In the genomic region with DNA sequence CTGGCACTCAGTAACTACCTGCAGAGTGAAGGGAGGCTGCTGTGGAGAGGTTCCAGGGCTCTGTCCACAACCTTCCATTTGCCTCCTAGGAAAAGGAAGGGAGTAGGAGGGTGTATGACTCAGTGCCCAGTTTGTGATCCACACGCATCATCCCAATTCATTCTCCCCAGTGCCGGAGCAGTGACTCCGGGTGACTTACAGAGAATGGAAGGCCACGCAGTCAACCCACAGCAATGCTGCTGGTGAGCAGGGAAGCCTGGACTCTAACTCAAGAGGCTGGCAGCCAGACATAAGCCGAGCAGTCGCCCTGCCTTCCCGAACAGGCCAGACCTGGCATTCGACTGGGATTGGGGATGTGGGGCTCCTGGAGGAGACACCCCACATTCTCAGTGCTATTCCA, we compare ENCODE assay signal across 13 cellular contexts.
DNase-seq lines count a peak whose midpoint lies in the region; ATAC-seq and TF ChIP-seq lines count a peak whose summit lies in the region.
"Had no signal": no experiment of that assay in that cellular context is flagged by ENCODE, and none has a peak within 500 bp of the region (broad histone marks: within the 10 kb centered on the region; RNA-seq: fewer than 3 reads in every experiment).

No MANE protein-coding gene starts in this region.

- no peak for TF ChIP-seq CTCF in AG09309 (IDR thresholded peaks at IDR 0.05; ENCODE audit: control insufficient read depth, insufficient read depth, low read depth, low read length, missing control alignments)

- no peaks in the 10 kb centered on the region for H3K9me3 Mint-ChIP-seq in activated T-cell treated with anti-CD3 and anti-CD28 coated beads, Interleukin-2, amount 50 U/mL, for 4 hours
- H3K9me3 Mint-ChIP-seq: CD14-positive monocyte; stimulated activated naive B cell treated with anti-CD40 and anti-IgM and Interleukin-4, amounts not matched to agents 10 μg/mL and 1 μg/mL and 100 μg/mL, for 72 hours had no signal

- peaks cover 63% of the 10 kb centered on the region for H3K4me1 ChIP-seq in mesodermal cell (ENCODE audit: control insufficient read depth, insufficient read depth, low read length, poor library complexity, severe bottlenecking)

- H3K36me3 ChIP-seq in MG63 (no peaks in the 10 kb centered on the region), mesodermal cell (ENCODE audit: control insufficient read depth, insufficient read depth, low read length) (peaks cover 25% of the 10 kb centered on the region)

- H3K4me3 ChIP-seq in AG09309 (ENCODE audit: control insufficient read depth, low read depth, low read length) (no peak overlapping the region), MG63 (no peak overlapping the region), mesodermal cell (ENCODE audit: extremely low read depth, insufficient read depth, low read length, poor library complexity, severe bottlenecking) (no peak overlapping the region)
- H3K4me3 ChIP-seq: K562, mucosa of descending colon had no signal

- no peaks in the 10 kb centered on the region for H3K9me3 ChIP-seq in MG63
- no peaks in the 10 kb centered on the region for H3K9me3 ChIP-seq in mesodermal cell (ENCODE audit: control insufficient read depth, low read length)
- H3K9me3 ChIP-seq: mucosa of descending colon had no signal

- H3K27ac ChIP-seq in mesodermal cell (ENCODE audit: low read depth, low read length, severe bottlenecking): peak overlapping the region; percentile 83

- DNase-seq in AG09309 (ENCODE audit: low read depth): peak; percentile 80
- DNase-seq in MG63: peak; percentile 74
- peak; percentile 47 for DNase-seq in cerebellar cortex (ENCODE audit: low spot score)
- no peak for DNase-seq in D341Med (ENCODE audit: low spot score)
- no peak for DNase-seq in activated T-cell treated with anti-CD3 and anti-CD28 coated beads, Interleukin-2, amount 50 U/mL, for 4 hours
- DNase-seq: stimulated activated CD4-positive, alpha-beta T cell treated with anti-CD3 and anti-CD28 coated beads, Interleukin-12 subunit alpha, Interleukin-12 subunit beta, amount 100 ng/mL, for 4 hours; stimulated activated naive B cell treated with anti-CD40 and anti-IgM and Interleukin-4, amounts not matched to agents 10 μg/mL and 1 μg/mL and 100 μg/mL, for 72 hours had no signal

- H3K27me3 Mint-ChIP-seq in activated T-cell treated with anti-CD3 and anti-CD28 coated beads, Interleukin-2, amount 50 U/mL, for 4 hours (ENCODE audit: low read depth): no peaks in the 10 kb centered on the region
- H3K27me3 Mint-ChIP-seq: stimulated activated naive B cell treated with anti-CD40 and anti-IgM and Interleukin-4, amounts not matched to agents 10 μg/mL and 1 μg/mL and 100 μg/mL, for 72 hours had no signal

- H3K27me3 ChIP-seq in MG63: no peaks in the 10 kb centered on the region

- H3K4me1 Mint-ChIP-seq in activated T-cell treated with anti-CD3 and anti-CD28 coated beads, Interleukin-2, amount 50 U/mL, for 4 hours (ENCODE audit: low read depth): peaks cover 2% of the 10 kb centered on the region
- H3K4me1 Mint-ChIP-seq: CD14-positive monocyte; stimulated activated naive B cell treated with anti-CD40 and anti-IgM and Interleukin-4, amounts not matched to agents 10 μg/mL and 1 μg/mL and 100 μg/mL, for 72 hours had no signal

- ATAC-seq in GM21390 (IDR thresholded peaks at IDR 0.05; ENCODE audit: unreplicated experiment) (no peak), GM19324 (IDR thresholded peaks at IDR 0.05; ENCODE audit: low FRiP score, unreplicated experiment) (no peak)
- no peak for ATAC-seq in activated T-cell treated with anti-CD3 and anti-CD28 coated beads, Interleukin-2, amount 50 U/mL, for 4 hours
- ATAC-seq: K562; stimulated activated naive B cell treated with anti-CD40 and anti-IgM and Interleukin-4, amounts not matched to agents 10 μg/mL and 1 μg/mL and 100 μg/mL, for 72 hours had no signal

- no peak overlapping the region for H3K4me3 Mint-ChIP-seq in activated T-cell treated with anti-CD3 and anti-CD28 coated beads, Interleukin-2, amount 50 U/mL, for 4 hours
- H3K4me3 Mint-ChIP-seq: CD14-positive monocyte; stimulated activated naive B cell treated with anti-CD40 and anti-IgM and Interleukin-4, amounts not matched to agents 10 μg/mL and 1 μg/mL and 100 μg/mL, for 72 hours had no signal

- H3K36me3 Mint-ChIP-seq in activated T-cell treated with anti-CD3 and anti-CD28 coated beads, Interleukin-2, amount 50 U/mL, for 4 hours (ENCODE audit: insufficient read depth): no peaks in the 10 kb centered on the region
- H3K36me3 Mint-ChIP-seq: CD14-positive monocyte; stimulated activated naive B cell treated with anti-CD40 and anti-IgM and Interleukin-4, amounts not matched to agents 10 μg/mL and 1 μg/mL and 100 μg/mL, for 72 hours had no signal

- 86 to 98% methylated on average over 6 to 7 of the region's 8 CpGs for WGBS in mesodermal cell (ENCODE audit: insufficient coverage in 2 of 2), 2 experiments

Comparison
In these comparisons a context has a peak if more than half of its experiments do, and no peak if none do; other contexts are left out.
1. DNase-seq: peak in AG09309 (single experiment), MG63 (single experiment) and cerebellar cortex (single experiment); none in D341Med (single experiment) and activated T-cell treated with anti-CD3 and anti-CD28 coated beads, Interleukin-2, amount 50 U/mL, for 4 hours (single experiment).